ENCODE assay signal across 12 cellular contexts in genomic region chr15:25905140-25905539, GRCh38. TPM values are rescaled to one million over a fixed set of nuclear protein-coding genes. Genes with fewer than 3 reads are reported as not detected.
DNase-seq lines count a peak whose midpoint lies in the region; ATAC-seq and TF ChIP-seq lines count a peak whose summit lies in the region.
"Had no signal": no experiment of that assay in that cellular context is flagged by ENCODE, and none has a peak within 500 bp of the region (broad histone marks: within the 10 kb centered on the region; RNA-seq: fewer than 3 reads in every experiment).

No MANE protein-coding gene starts in this region.

- H3K4me3 Mint-ChIP-seq in progenitor cell of endocrine pancreas (ENCODE audit: low read depth), result no peak overlapping the region

- H3K27me3 Mint-ChIP-seq in progenitor cell of endocrine pancreas, result no peaks in the 10 kb centered on the region

- H3K4me3 ChIP-seq in fibroblast of pulmonary artery (replicated peaks; ENCODE audit: low read depth, low read length) (no peak overlapping the region), A673 (ENCODE audit: low read depth, low read length, poor library complexity, severe bottlenecking) (no peak overlapping the region)
- H3K4me3 ChIP-seq: heart right ventricle had no signal

- intact Hi-C loops in A673 (cut with micrococcal nuclease; ENCODE audit: unreplicated experiment), result no loop called here

- CTCF ChIA-PET in RWPE1 (lab: Yijun Ruan, JAX) (no interaction called here), A673 (lab: Charles Lee) (no interaction called here)

- POLR2A ChIA-PET in RWPE1 (lab: Yijun Ruan, JAX; ENCODE audit: low non-redundant PET), result no interaction called here
- POLR2A ChIA-PET in A673 (lab: Charles Lee; ENCODE audit: low non-redundant PET), result no interaction called here

- H3K27ac ChIP-seq in RWPE1 (peak overlapping the region; percentile 85), A673 (ENCODE audit: low read depth, low read length, poor library complexity, severe bottlenecking) (no peak overlapping the region)
- H3K27ac ChIP-seq: heart right ventricle had no signal

- no peaks in the 10 kb centered on the region for H3K9me3 Mint-ChIP-seq in progenitor cell of endocrine pancreas (ENCODE audit: low read depth)

- no peak for ATAC-seq in GM19351 (IDR thresholded peaks at IDR 0.05; ENCODE audit: unreplicated experiment)

- H3K9me3 ChIP-seq in A673 (ENCODE audit: low read depth, low read length, poor library complexity, severe bottlenecking), result peaks cover 29% of the 10 kb centered on the region
- H3K9me3 ChIP-seq: heart right ventricle had no signal

- no peaks in the 10 kb centered on the region for H3K36me3 ChIP-seq in A673 (ENCODE audit: insufficient read depth, low read length, poor library complexity, severe bottlenecking)
- H3K36me3 ChIP-seq: heart right ventricle had no signal

- H3K27ac Mint-ChIP-seq in progenitor cell of endocrine pancreas, result no peak overlapping the region

- peaks cover 5% of the 10 kb centered on the region for H3K4me1 Mint-ChIP-seq in progenitor cell of endocrine pancreas (ENCODE audit: low read depth)

- H3K27me3 ChIP-seq in A673 (replicated peaks; ENCODE audit: insufficient read depth, low read depth, low read length, poor library complexity), result no peaks in the 10 kb centered on the region
- H3K27me3 ChIP-seq: heart right ventricle had no signal

- no TSS peak for BruUV-seq in A673 (replicated peaks; lab: Mats Ljungman, UMichigan)

- TF ChIP-seq CTCF in RWPE1 (conservative IDR thresholded peaks at IDR 0.05; ENCODE audit: low read depth), result no peak
- no peak for TF ChIP-seq CTCF in fibroblast of pulmonary artery (IDR thresholded peaks at IDR 0.05; ENCODE audit: low read length, missing control alignments)
- no peak for TF ChIP-seq CTCF in A673 (conservative IDR thresholded peaks at IDR 0.05; ENCODE audit: low read depth, low read length)
- no peak for TF ChIP-seq CTCF in progenitor cell of endocrine pancreas (IDR thresholded peaks at IDR 0.05; ENCODE audit: unreplicated experiment)

- DNase-seq in NOMO-1 treated with DMSO at 0.1 percent for 48 hours (lab: John Stamatoyannopoulos, UW; ENCODE audit: unreplicated experiment) (peak; percentile 33), NOMO-1 treated with dmso at 0.1 percent for 144 hours (lab: John Stamatoyannopoulos, UW; ENCODE audit: unreplicated experiment) (no peak), RWPE1 (ENCODE audit: low spot score) (peak; percentile 30), fibroblast of pulmonary artery (ENCODE audit: low read depth) (peak; percentile 68), A673 (ENCODE audit: low spot score) (no peak), progenitor cell of endocrine pancreas (ENCODE audit: low spot score, unreplicated experiment) (no peak)
- peak; percentile 8 for DNase-seq in stimulated activated CD4-positive, alpha-beta T cell treated with anti-CD3 and anti-CD28 coated beads, Interleukin-4, amount 100 ng/mL, for 1 hour
- DNase-seq: amniotic stem cell, heart right ventricle, nucleus accumbens had no signal

- no peaks in the 10 kb centered on the region for H3K4me1 ChIP-seq in A673 (ENCODE audit: insufficient read depth, low read length, poor library complexity, severe bottlenecking)
- H3K4me1 ChIP-seq: heart right ventricle had no signal

- no peaks in the 10 kb centered on the region for H3K36me3 Mint-ChIP-seq in progenitor cell of endocrine pancreas (ENCODE audit: insufficient read depth)

RNA-seq across cellular contexts. Expression of gene ATP10A, which starts 42.0 kb away (rescaled TPM):
- total RNA-seq in A673 (2021) (not detected in 2 replicates), progenitor cell of endocrine pancreas (0.07 and 0.16 TPM in 2 replicates)
- total RNA-seq: A172 had no signal

Comparison
In these comparisons a context has a peak if more than half of its experiments do, and no peak if none do; other contexts are left out.
1. DNase-seq: peak in NOMO-1 treated with DMSO at 0.1 percent for 48 hours (single experiment), RWPE1 (single experiment), fibroblast of pulmonary artery (single experiment) and stimulated activated CD4-positive, alpha-beta T cell treated with anti-CD3 and anti-CD28 coated beads, Interleukin-4, amount 100 ng/mL, for 1 hour (single experiment); none in NOMO-1 treated with dmso at 0.1 percent for 144 hours (single experiment), A673 (single experiment) and progenitor cell of endocrine pancreas (single experiment).